In the genomic region with DNA sequence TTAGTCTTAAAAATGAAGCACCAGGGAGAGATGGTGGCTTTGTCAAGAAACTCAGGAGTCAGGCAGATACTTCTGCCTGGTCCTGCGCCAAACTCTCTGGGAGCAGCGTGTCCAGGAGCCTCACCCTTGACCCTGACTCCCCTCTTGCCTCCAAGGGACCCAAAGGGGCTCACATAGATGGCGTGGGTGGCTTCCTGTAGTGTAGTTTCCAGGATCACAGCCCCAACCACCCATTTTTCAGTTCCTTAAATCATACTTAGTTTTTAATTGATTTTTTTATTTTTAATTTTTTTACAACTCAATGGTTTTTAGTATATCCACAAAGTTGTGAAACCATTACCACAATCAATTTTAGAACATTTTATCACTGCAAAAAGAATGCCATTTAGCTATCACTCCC, we compare ENCODE assay signal across 30 cellular contexts.
"Had no signal": no experiment of that assay in that cellular context is flagged by ENCODE, and none has a peak within 500 bp of the region (broad histone marks: within the 10 kb centered on the region; RNA-seq: fewer than 3 reads in every experiment).

No MANE protein-coding gene starts in this region.

- H3K9me3 ChIP-seq: esophagus muscularis mucosa, gastrocnemius medialis, heart left ventricle had no signal

- H3K36me3 ChIP-seq: brain microvascular endothelial cell, esophagus muscularis mucosa, gastrocnemius medialis, heart left ventricle had no signal

- H3K27me3 ChIP-seq: brain microvascular endothelial cell, foreskin keratinocyte had no signal

- DNase-seq: activated CD4-positive, alpha-beta memory T cell treated with anti-CD3 and anti-CD28 coated beads, Interleukin-2, amount 10 ng/mL, durations not matched to agents 7 days and 5 days; activated CD4-positive, alpha-beta T cell treated with anti-CD3 and anti-CD28 coated beads for 1 hour; activated CD4-positive, alpha-beta T cell treated with anti-CD3 and anti-CD28 coated beads for 4 hours; activated CD4-positive, alpha-beta T cell treated with anti-CD3 and anti-CD28 coated beads, Interleukin-2, amount 10 ng/mL, durations not matched to agents 7 days and 5 days; activated CD4-positive, alpha-beta T cell treated with anti-CD3 and anti-CD28 coated beads, Interleukin-2, amount 50 U/mL, for 4 hours; activated CD8-positive, alpha-beta memory T cell treated with anti-CD3 and anti-CD28 coated beads, Interleukin-2, amount 50 U/mL, for 48 hours; activated gamma-delta T cell; activated naive CD4-positive, alpha-beta T cell; activated naive CD4-positive, alpha-beta T cell treated with anti-CD3 and anti-CD28 coated beads, Interleukin-2, amount 10 ng/mL, durations not matched to agents 7 days and 5 days; activated naive CD8-positive, alpha-beta T cell treated with anti-CD3 and anti-CD28 coated beads, Interleukin-2, amount 10 ng/mL, durations not matched to agents 7 days and 5 days; activated T-cell treated with anti-CD3 and anti-CD28 coated beads for 4 hours; activated T-cell treated with anti-CD3 and anti-CD28 coated beads, Interleukin-2, amount 50 U/mL, for 24 hours; activated T-cell treated with anti-CD3 and anti-CD28 coated beads, Interleukin-2, amount 50 U/mL, for 72 hours; amniotic stem cell; brain microvascular endothelial cell; effector CD4-positive, alpha-beta T cell; effector memory CD8-positive, alpha-beta T cell; erythroblast; foreskin keratinocyte; gastrocnemius medialis; glutamatergic neuron; heart left ventricle; hypothalamus had no signal

- H3K4me3 ChIP-seq: coronary artery, esophagus muscularis mucosa, gastrocnemius medialis, heart left ventricle had no signal

- ATAC-seq: activated naive CD4-positive, alpha-beta T cell treated with anti-CD3 and anti-CD28 coated beads, Interleukin-2, amount 50 U/mL, for 72 hours; activated T-cell treated with anti-CD3 and anti-CD28 coated beads, Interleukin-2, amount 50 U/mL, for 72 hours; effector memory CD8-positive, alpha-beta T cell; foreskin keratinocyte; gastrocnemius medialis; heart left ventricle; WTC11 had no signal

- FAIRE-seq: astrocyte, TTC549 had no signal

- H3K4me1 ChIP-seq: esophagus muscularis mucosa, foreskin keratinocyte, gastrocnemius medialis had no signal

- H3K27ac ChIP-seq: brain microvascular endothelial cell, coronary artery, esophagus muscularis mucosa, foreskin keratinocyte, gastrocnemius medialis, heart left ventricle, VCaP had no signal
